ENCODE assay signal across 8 cellular contexts in the genomic region with DNA sequence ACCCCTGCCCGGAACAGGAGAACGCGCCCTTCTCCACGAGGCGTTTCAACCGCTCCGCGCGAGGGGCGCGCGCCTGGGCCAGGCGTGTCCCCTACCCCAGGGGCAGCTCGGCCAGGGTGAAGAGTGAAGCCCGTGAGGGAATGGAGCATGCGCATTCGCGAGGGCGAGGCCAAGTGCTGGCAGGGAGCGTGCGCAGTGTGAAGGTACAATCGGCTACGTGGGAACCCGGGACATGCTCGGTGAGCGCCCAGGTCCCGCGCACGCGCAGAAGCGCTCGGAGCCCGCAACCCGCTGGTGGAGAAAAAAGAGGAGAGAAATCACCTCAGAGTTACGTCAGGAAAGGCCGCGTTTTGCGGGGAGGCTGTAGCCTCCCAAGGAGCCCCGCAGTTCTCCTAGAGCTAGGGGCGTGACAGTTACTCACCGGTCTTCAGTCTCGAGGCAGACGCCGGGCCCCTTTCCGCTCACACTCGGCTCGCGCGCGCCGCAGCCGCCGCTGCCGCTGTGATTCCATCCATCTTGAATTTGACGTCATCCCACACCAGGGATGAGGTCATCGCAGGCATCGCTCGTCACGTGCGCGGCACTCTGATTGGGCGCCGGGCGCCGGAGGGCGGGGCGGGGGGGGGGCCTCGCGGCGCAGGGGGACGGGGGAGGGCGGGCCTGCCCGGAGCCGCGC. TPM values are rescaled to one million over a fixed set of nuclear protein-coding genes. Genes with fewer than 3 reads are reported as not detected.
DNase-seq lines count a peak whose midpoint lies in the region; ATAC-seq, FAIRE-seq and TF ChIP-seq lines count a peak whose summit lies in the region.

A gene (minus strand): TSS at position 530 of the 676 bp plus-strand sequence. CDS start 16,265 bp downstream, outside the sequence.

- H3K4me3 Mint-ChIP-seq in Calu3 (ENCODE audit: low read depth, unreplicated experiment) = peak within 1 kb of the TSS; percentile 94

- no peaks in the 10 kb centered on the region for H4K20me1 ChIP-seq in OCI-LY7 (ENCODE audit: insufficient read depth, low read length)
- H4K20me1 ChIP-seq in endothelial cell of umbilical vein (replicated peaks; ENCODE audit: control insufficient read depth, extremely low read depth, insufficient read depth, low read length) = no peaks in the 10 kb centered on the region

- H3K27ac ChIP-seq in OCI-LY7 (ENCODE audit: low read depth, low read length, poor library complexity, severe bottlenecking) (peak within 1 kb of the TSS; percentile 65), endothelial cell of umbilical vein (ENCODE audit: insufficient read depth, low read depth, low read length) (peak within 1 kb of the TSS; percentile 70)

- intact Hi-C loops in Calu3 (cut with micrococcal nuclease; ENCODE audit: unreplicated experiment) = loop anchor here (5.0 kb wide), 1 partner anchor 107 kb away; no protein-coding TSS in a partner anchor
- intact Hi-C loops in OCI-LY7 (cut with micrococcal nuclease; ENCODE audit: unreplicated experiment) = loop anchor here (1.0 to 5.0 kb wide), 8 partner anchors 21 to 223 kb away; a partner anchor contains a TSS
- intact Hi-C loops in endothelial cell of umbilical vein (cut with micrococcal nuclease) = loop anchor here (1.0 to 5.0 kb wide), 7 partner anchors 52 to 193 kb away; a partner anchor contains a TSS

- H3K4me1 ChIP-seq in OCI-LY7 (ENCODE audit: insufficient read depth, low read length, poor library complexity, severe bottlenecking) = peaks cover 38% of the 10 kb centered on the region
- H3K4me1 ChIP-seq in endothelial cell of umbilical vein (ENCODE audit: control insufficient read depth, extremely low read depth, insufficient read depth, low read length) = peaks cover 15% of the 10 kb centered on the region

- dilution Hi-C loops in endothelial cell of umbilical vein (cut with MboI; ENCODE audit: extremely low pct_ligation_motif_present, low sequenced_read_pairs) = no loop called here

- H3K36me3 Mint-ChIP-seq in Calu3 (ENCODE audit: insufficient read depth, unreplicated experiment) = peaks cover 37% of the 10 kb centered on the region

- H2AFZ ChIP-seq in OCI-LY7 (ENCODE audit: low read length) (peak within 1 kb of the TSS; percentile 49), endothelial cell of umbilical vein (ENCODE audit: low read depth, low read length) (peak within 1 kb of the TSS; percentile 89)

- H3K79me2 ChIP-seq in OCI-LY7 (ENCODE audit: insufficient read depth, low read depth, low read length) (peaks cover 7% of the 10 kb centered on the region; the same call in 1 of the 2 replicates), endothelial cell of umbilical vein (ENCODE audit: control insufficient read depth, insufficient read depth, low read length) (peaks cover 14% of the 10 kb centered on the region)

- no peaks in the 10 kb centered on the region for H3K9me3 Mint-ChIP-seq in Calu3 (ENCODE audit: low read depth, unreplicated experiment)

- H3K36me3 ChIP-seq in OCI-LY7 (ENCODE audit: insufficient read depth, low read length) (peaks cover 16% of the 10 kb centered on the region), endothelial cell of umbilical vein (ENCODE audit: control insufficient read depth in 2 of 2, extremely low read depth in 1 of 2, insufficient read depth in 2 of 2, low read length in 2 of 2) (no peaks in the 10 kb centered on the region)

- POLR2A ChIA-PET in OCI-LY7 (lab: Charles Lee) = interaction anchor here (0.6 to 1.3 kb wide), 5 partner anchors 11 to 147 kb away, joined by 3 read pairs; no protein-coding TSS in a partner anchor
- POLR2A ChIA-PET in endothelial cell of umbilical vein (lab: Charles Lee) = no interaction called here

- peak within 1 kb of the TSS; percentile 98 for H3K27ac Mint-ChIP-seq in Calu3 (ENCODE audit: unreplicated experiment)

- peak; percentile 96 for FAIRE-seq in endothelial cell of umbilical vein (lab: Jason Lieb, UNC)

- peak within 1 kb of the TSS; percentile 82 for H3K4me2 ChIP-seq in OCI-LY7 (ENCODE audit: low read length)
- peak within 1 kb of the TSS; percentile 80 for H3K4me2 ChIP-seq in endothelial cell of umbilical vein (ENCODE audit: insufficient read depth, low read length)

- H3K9me2 ChIP-seq in OCI-LY7 (ENCODE audit: insufficient read depth, low read length) = no peaks in the 10 kb centered on the region

- peak; percentile 62 for ATAC-seq in GM21515 (IDR thresholded peaks at IDR 0.05; ENCODE audit: unreplicated experiment)

- no TSS peak for BruUV-seq in Calu3 (replicated peaks; lab: Mats Ljungman, UMichigan)
- no TSS peak for BruUV-seq in OCI-LY7 (replicated peaks; lab: Mats Ljungman, UMichigan)
- BruUV-seq in endothelial cell of umbilical vein (replicated peaks; lab: Mats Ljungman, UMichigan) = TSS peak; percentile 36

- peaks cover 22% of the 10 kb centered on the region for H3K27me3 Mint-ChIP-seq in Calu3 (ENCODE audit: unreplicated experiment)

- peak within 1 kb of the TSS; percentile 79 for H3K4me3 ChIP-seq in OCI-LY7 (ENCODE audit: low read depth, low read length, poor library complexity, severe bottlenecking)
- H3K4me3 ChIP-seq in endothelial cell of umbilical vein (replicated peaks in 1 of 3; ENCODE audit: insufficient read depth in 1 of 3, low read depth in 1 of 3, low read length in 3 of 3) = peak within 1 kb of the TSS; percentile 47 to 70 (median 55)

- H3K9me3 ChIP-seq in OCI-LY7 (ENCODE audit: low read length) (no peaks in the 10 kb centered on the region), endothelial cell of umbilical vein (replicated peaks; ENCODE audit: control insufficient read depth, insufficient read depth, low read length) (no peaks in the 10 kb centered on the region)

- TF ChIP-seq CTCF in Calu3 (IDR thresholded peaks at IDR 0.05; ENCODE audit: unreplicated experiment) (peak; percentile 6), OCI-LY7 (conservative IDR thresholded peaks at IDR 0.05; ENCODE audit: low read length) (no peak), endothelial cell of umbilical vein (IDR thresholded peaks at IDR 0.05; ENCODE audit: extremely low read depth in 1 of 2, insufficient read depth in 1 of 2, low read depth in 1 of 2, low read length in 2 of 2) (no peak)

- H3K27me3 ChIP-seq in endothelial cell of umbilical vein (ENCODE audit: control insufficient read depth in 2 of 2, insufficient read depth in 2 of 2, low read length in 2 of 2) = peaks cover 3 to 14% of the 10 kb centered on the region in 2 experiments

- DNase-seq in Calu3 (peak; percentile 94), HuH-7.5 (ENCODE audit: low spot score) (peak; percentile 86), OCI-LY7 (ENCODE audit: low spot score) (peak; percentile 98), activated T-cell treated with anti-CD3 and anti-CD28 coated beads for 1 hour (ENCODE audit: low read depth) (peak; percentile 99), endothelial cell of umbilical vein (ENCODE audit: low read depth, low spot score) (peak; percentile 98), middle frontal gyrus (ENCODE audit: extremely low spot score, low spot score) (peak; percentile 98)
- peak; percentile 97 for DNase-seq in stimulated activated CD8-positive, alpha-beta memory T cell treated with anti-CD3 and anti-CD28 coated beads, Interleukin-2, amount 100 ng/mL, for 48 hours (ENCODE audit: low read depth in 2 of 2)

- H3K9me1 ChIP-seq in endothelial cell of umbilical vein (replicated peaks; ENCODE audit: control insufficient read depth, extremely low read depth, insufficient read depth, low read length) = no peaks in the 10 kb centered on the region

- H3K9ac ChIP-seq in endothelial cell of umbilical vein (replicated peaks; ENCODE audit: extremely low read depth, insufficient read depth, low read length) = peak within 1 kb of the TSS; percentile 87

- H3K4me1 Mint-ChIP-seq in Calu3 (ENCODE audit: low read depth, unreplicated experiment) = peaks cover 8% of the 10 kb centered on the region

- peak; percentile 80 for TF ChIP-seq POLR2A in endothelial cell of umbilical vein (IDR thresholded peaks at IDR 0.05; ENCODE audit: low read depth, low read length)

- CTCF ChIA-PET in Calu3 (lab: Charles Lee) (interaction anchor here (0.9 kb wide), 1 partner anchor 86 kb away, joined by 3 read pairs; no protein-coding TSS in a partner anchor), OCI-LY7 (lab: Charles Lee; ENCODE audit: unreplicated experiment) (interaction anchor here (0.5 to 1.0 kb wide), 2 partner anchors 27 to 98 kb away, joined by 4 to 11 read pairs; no protein-coding TSS in a partner anchor), endothelial cell of umbilical vein (lab: Charles Lee) (interaction anchor here (0.7 to 3.4 kb wide), 6 partner anchors 49 to 107 kb away, joined by 3 to 17 read pairs (median 4); no protein-coding TSS in a partner anchor)

TF ChIP-seq in endothelial cell of umbilical vein, 7 proteins besides CTCF, POLR2A, EP300 and RAD21:
- no peak for TF ChIP-seq EZH2 (IDR thresholded peaks at IDR 0.05; ENCODE audit: borderline replicate concordance, low read depth, low read length, severe bottlenecking)
- TF ChIP-seq POLR2AphosphoS5 (IDR thresholded peaks at IDR 0.05; ENCODE audit: insufficient read depth, low read depth, low read length) = peak; percentile 6
- TF ChIP-seq FOS (IDR thresholded peaks at IDR 0.05; ENCODE audit: borderline replicate concordance, insufficient read depth, low read length) = no peak
- TF ChIP-seq MYC (IDR thresholded peaks at IDR 0.05; ENCODE audit: low read depth, low read length) = no peak
- no peak for TF ChIP-seq GATA2 (IDR thresholded peaks at IDR 0.05; ENCODE audit: insufficient read depth, insufficient read length, low read depth, low read length)
- peak; percentile 83 for TF ChIP-seq JUN (IDR thresholded peaks at IDR 0.05; ENCODE audit: borderline replicate concordance, insufficient read depth, insufficient read length, low read depth)
- TF ChIP-seq, protein P1, sequence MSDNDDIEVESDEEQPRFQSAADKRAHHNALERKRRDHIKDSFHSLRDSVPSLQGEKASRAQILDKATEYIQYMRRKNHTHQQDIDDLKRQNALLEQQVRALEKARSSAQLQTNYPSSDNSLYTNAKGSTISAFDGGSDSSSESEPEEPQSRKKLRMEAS (IDR thresholded peaks at IDR 0.05; ENCODE audit: insufficient read depth, insufficient read length) = peak; percentile 68

RNA-seq across cellular contexts. Expression of the gene that starts here (rescaled TPM):
- 14.5 and 17.3 TPM in 2 replicates for total RNA-seq in Calu3 (2022)
- total RNA-seq in OCI-LY7 (2014; rRNA removed; shearing (Covaris generic)) = 10.0 and 12.4 TPM in 2 replicates
- total RNA-seq in OCI-LY7 (2022) = 19.6 and 22.6 TPM in 2 replicates
- 10.8 and 12.4 TPM in 2 replicates for total RNA-seq in endothelial cell of umbilical vein
- 2.8 and 3.9 TPM in 2 replicates for polyA plus RNA-seq in endothelial cell of umbilical vein
- 3.2 and 3.6 TPM in 2 replicates for polyA plus RNA-seq in endothelial cell of umbilical vein (2011; cell fraction: cytosol; rRNA removed)
- polyA plus RNA-seq in endothelial cell of umbilical vein (2011; cell fraction: nucleus; rRNA removed) = 9.7 and 11.3 TPM in 2 replicates
- 6.8 and 7.2 TPM in 2 replicates for polyA plus RNA-seq in endothelial cell of umbilical vein (2012)
- polyA minus RNA-seq in endothelial cell of umbilical vein = 11.3 and 16.9 TPM in 2 replicates
- polyA minus RNA-seq in endothelial cell of umbilical vein (2011; cell fraction: cytosol; rRNA and poly(A)+ RNA removed) = 14.7 TPM
- polyA minus RNA-seq in endothelial cell of umbilical vein (2011; cell fraction: nucleus; rRNA and poly(A)+ RNA removed) = 10.0 and 15.4 TPM in 2 replicates

Comparison
In these comparisons a context has a peak if more than half of its experiments do, and no peak if none do; other contexts are left out.
1. Peak in every context shown above with its lines: DNase-seq, ATAC-seq, H3K4me3 ChIP-seq and H3K27ac ChIP-seq.